Comparison of ENCODE assay signal across 8 cellular contexts in genomic region chr6:128600397-128600951, GRCh38.
DNase-seq lines count a peak whose midpoint lies in the region; ATAC-seq lines count a peak whose summit lies in the region.

No MANE protein-coding gene starts in this region.

- H3K4me3 ChIP-seq in ACC112 (ENCODE audit: low read depth, low read length) = peak overlapping the region; percentile 33

- no peaks in the 10 kb centered on the region for H3K27me3 ChIP-seq in ACC112 (ENCODE audit: insufficient read depth, low read length)

- ATAC-seq in GM19025 (IDR thresholded peaks at IDR 0.05; ENCODE audit: low read depth, unreplicated experiment) (peak; percentile 49), HG03457 (IDR thresholded peaks at IDR 0.05; ENCODE audit: unreplicated experiment) (peak; percentile 61)

- H3K9me3 Mint-ChIP-seq in activated T-helper 2 cell treated with anti-CD3 and anti-CD28 coated beads, Interferon-gamma antibody, Interleukin-2, Interleukin-4, amounts not matched to agents 10 μg/mL and 5 μg/mL and 100 μg/mL, durations not matched to agents 14 hours and 24 hours and 36 hours = no peaks in the 10 kb centered on the region

- DNase-seq in SW480 (ENCODE audit: low spot score) = peak; percentile 82
- DNase-seq in myocyte (ENCODE audit: low read depth) = peak; percentile 84
- DNase-seq in activated T-helper 2 cell treated with anti-CD3 and anti-CD28 coated beads, Interferon-gamma antibody, Interleukin-2, Interleukin-4, amounts not matched to agents 10 μg/mL and 5 μg/mL and 100 μg/mL, durations not matched to agents 14 hours and 24 hours and 36 hours (ENCODE audit: low spot score) = no peak
- DNase-seq in NCI-H446 (lab: John Stamatoyannopoulos, UW) = no peak
- DNase-seq in occipital lobe (lab: John Stamatoyannopoulos, UW) = no peak

- no peaks in the 10 kb centered on the region for H3K36me3 Mint-ChIP-seq in activated T-helper 2 cell treated with anti-CD3 and anti-CD28 coated beads, Interferon-gamma antibody, Interleukin-2, Interleukin-4, amounts not matched to agents 10 μg/mL and 5 μg/mL and 100 μg/mL, durations not matched to agents 14 hours and 24 hours and 36 hours (ENCODE audit: low read depth)

- peaks cover 43% of the 10 kb centered on the region for H3K4me1 ChIP-seq in ACC112 (ENCODE audit: control insufficient read depth, insufficient read depth, low read length, unreplicated experiment)

- H3K79me2 ChIP-seq in ACC112 (ENCODE audit: control insufficient read depth, insufficient read depth, low read length, unreplicated experiment) = no peaks in the 10 kb centered on the region

- H3K27ac ChIP-seq in ACC112 (ENCODE audit: low read depth, low read length) = peak overlapping the region; percentile 91

- no peak overlapping the region for H3K27ac Mint-ChIP-seq in activated T-helper 2 cell treated with anti-CD3 and anti-CD28 coated beads, Interferon-gamma antibody, Interleukin-2, Interleukin-4, amounts not matched to agents 10 μg/mL and 5 μg/mL and 100 μg/mL, durations not matched to agents 14 hours and 24 hours and 36 hours

- no peaks in the 10 kb centered on the region for H3K36me3 ChIP-seq in ACC112 (ENCODE audit: insufficient read depth, low read length)

- peaks cover 24% of the 10 kb centered on the region for H3K4me1 Mint-ChIP-seq in activated T-helper 2 cell treated with anti-CD3 and anti-CD28 coated beads, Interferon-gamma antibody, Interleukin-2, Interleukin-4, amounts not matched to agents 10 μg/mL and 5 μg/mL and 100 μg/mL, durations not matched to agents 14 hours and 24 hours and 36 hours (ENCODE audit: low read depth)

- H2AFZ ChIP-seq in ACC112 (ENCODE audit: low read length, unreplicated experiment) = peak overlapping the region; percentile 78

- intact Hi-C loops in activated T-helper 2 cell treated with anti-CD3 and anti-CD28 coated beads, Interferon-gamma antibody, Interleukin-2, Interleukin-4, amounts not matched to agents 10 μg/mL and 5 μg/mL and 100 μg/mL, durations not matched to agents 14 hours and 24 hours and 36 hours (cut with micrococcal nuclease) = no loop called here

- H3K27me3 Mint-ChIP-seq in activated T-helper 2 cell treated with anti-CD3 and anti-CD28 coated beads, Interferon-gamma antibody, Interleukin-2, Interleukin-4, amounts not matched to agents 10 μg/mL and 5 μg/mL and 100 μg/mL, durations not matched to agents 14 hours and 24 hours and 36 hours (ENCODE audit: low read depth) = peaks cover 4% of the 10 kb centered on the region

- H3K4me3 Mint-ChIP-seq in activated T-helper 2 cell treated with anti-CD3 and anti-CD28 coated beads, Interferon-gamma antibody, Interleukin-2, Interleukin-4, amounts not matched to agents 10 μg/mL and 5 μg/mL and 100 μg/mL, durations not matched to agents 14 hours and 24 hours and 36 hours (ENCODE audit: low read depth) = no peak overlapping the region

Comparison
In these comparisons a context has a peak if more than half of its experiments do, and no peak if none do; other contexts are left out.
1. DNase-seq: peak in SW480 (single experiment) and myocyte (single experiment); none in activated T-helper 2 cell treated with anti-CD3 and anti-CD28 coated beads, Interferon-gamma antibody, Interleukin-2, Interleukin-4, amounts not matched to agents 10 μg/mL and 5 μg/mL and 100 μg/mL, durations not matched to agents 14 hours and 24 hours and 36 hours (single experiment), NCI-H446 (0 of 2) and occipital lobe (single experiment).